Comparison of ENCODE assay signal across 27 cellular contexts in genomic region chr7:3501671-3502070, GRCh38.
A peak's percentile ranks its signal among the peaks of the same experiment; 100 is the strongest.
DNase-seq lines count a peak whose midpoint lies in the region; ATAC-seq, FAIRE-seq and TF ChIP-seq lines count a peak whose summit lies in the region.
"Had no signal": no experiment of that assay in that cellular context is flagged by ENCODE, and none has a peak within 500 bp of the region (broad histone marks: within the 10 kb centered on the region; RNA-seq: fewer than 3 reads in every experiment).

No MANE protein-coding gene starts in this region.

- no peak overlapping the region for H3K4me3 Mint-ChIP-seq in HFFc6
- H3K4me3 Mint-ChIP-seq: CD14-positive monocyte; CD4-positive, alpha-beta memory T cell; CD4-positive, CD25-positive, alpha-beta regulatory T cell; CD8-positive, alpha-beta memory T cell had no signal

- FAIRE-seq in A204.1 (lab: Jason Lieb, UNC) (peak; percentile 46), colon (lab: Jason Lieb, UNC) (peak; percentile 53), islet of Langerhans (lab: Jason Lieb, UNC) (peak; percentile 56)
- FAIRE-seq: GM12878, GM12892, GM18507, GM19239 had no signal

- DNase-seq in LNCaP clone FGC (ENCODE audit: low read depth) (peak; percentile 69), HFFc6 (no peak)
- DNase-seq: ACHN; BE2C; C1 segment of cervical spinal cord; CD4-positive, alpha-beta memory T cell; CD4-positive, CD25-positive, alpha-beta regulatory T cell; CD8-positive, alpha-beta memory T cell; COR-L47; DMS 273 treated with DMSO at 0.1 percent for 48 hours; DMS153; DMS53; DMS79; DND-41; EL; GDM1 had no signal

- no peaks in the 10 kb centered on the region; the same call in 1 of the 2 replicates for H3K27me3 Mint-ChIP-seq in HFFc6 (ENCODE audit: insufficient read depth)

- no peaks in the 10 kb centered on the region for H3K4me1 Mint-ChIP-seq in HFFc6 (ENCODE audit: low read depth)
- H3K4me1 Mint-ChIP-seq: CD14-positive monocyte; CD4-positive, alpha-beta memory T cell; CD4-positive, CD25-positive, alpha-beta regulatory T cell; CD8-positive, alpha-beta memory T cell had no signal

- peaks cover 5% of the 10 kb centered on the region; the same call in 1 of the 2 replicates for H3K36me3 Mint-ChIP-seq in HFFc6 (ENCODE audit: low read depth)
- H3K36me3 Mint-ChIP-seq: CD14-positive monocyte; CD4-positive, CD25-positive, alpha-beta regulatory T cell had no signal

- no peak overlapping the region for H3K27ac Mint-ChIP-seq in HFFc6
- H3K27ac Mint-ChIP-seq: CD14-positive monocyte; CD4-positive, alpha-beta memory T cell; CD4-positive, CD25-positive, alpha-beta regulatory T cell; CD8-positive, alpha-beta memory T cell had no signal

- ATAC-seq in HG02642 (IDR thresholded peaks at IDR 0.05; ENCODE audit: poor library complexity, unreplicated experiment) (no peak), esophagus mucosa (no peak)
- ATAC-seq: GM12878 had no signal

- TF ChIP-seq CTCF in LNCaP clone FGC (IDR thresholded peaks at IDR 0.05; ENCODE audit: control insufficient read depth, extremely low read depth, insufficient read depth) = no peak
- TF ChIP-seq CTCF in HFFc6 (IDR thresholded peaks at IDR 0.05) = no peak

- H3K9me3 Mint-ChIP-seq in HFFc6 = peaks cover 55% of the 10 kb centered on the region

- H3K4me3 ChIP-seq in LNCaP clone FGC (ENCODE audit: low read depth, low read length) = no peak overlapping the region
- H3K4me3 ChIP-seq: BLaER1, GM12878 had no signal
